Comparison of ENCODE assay signal across 10 cellular contexts in genomic region chr22:47091241-47091691, GRCh38.
DNase-seq lines count a peak whose midpoint lies in the region; ATAC-seq and TF ChIP-seq lines count a peak whose summit lies in the region.
"Had no signal": no experiment of that assay in that cellular context is flagged by ENCODE, and none has a peak within 500 bp of the region (broad histone marks: within the 10 kb centered on the region; RNA-seq: fewer than 3 reads in every experiment).

No MANE protein-coding gene starts in this region.

- CTCF ChIA-PET in activated CD8-positive, alpha-beta memory T cell treated with anti-CD3 and anti-CD28 coated beads, Interleukin-2, amount 10 ng/mL, durations not matched to agents 7 days and 5 days (lab: Charles Lee) = no interaction called here

- peak overlapping the region; percentile 50 for H3K9ac ChIP-seq in adipocyte (ENCODE audit: low read length)
- H3K9ac ChIP-seq in subcutaneous abdominal adipose tissue (ENCODE audit: low read length in 5 of 5) = peak overlapping the region in 2 of 5 donors; percentile 11 to 53

- 33 to 36% (median 35%) methylated on average over 18 to 21 of the region's 21 CpGs for WGBS in psoas muscle, 3 donors

- H3K4me3 Mint-ChIP-seq in activated CD8-positive, alpha-beta memory T cell treated with anti-CD3 and anti-CD28 coated beads, Interleukin-2, amount 10 ng/mL, durations not matched to agents 7 days and 5 days = no peak overlapping the region

- DNase-seq in activated CD8-positive, alpha-beta memory T cell treated with anti-CD3 and anti-CD28 coated beads for 24 hours = peak; percentile 48
- DNase-seq in activated CD8-positive, alpha-beta memory T cell treated with anti-CD3 and anti-CD28 coated beads, Interleukin-2, amount 10 ng/mL, durations not matched to agents 7 days and 5 days = no peak
- peak; percentile 24 for DNase-seq in adipocyte (ENCODE audit: low read depth)
- peak; percentile 52 for DNase-seq in iris pigment epithelial cell (ENCODE audit: low read depth)
- DNase-seq in psoas muscle = no peak
- no peak for DNase-seq in dedifferentiated amniotic fluid mesenchymal stem cell (ENCODE audit: extremely low spot score)
- DNase-seq: NCI-H82 had no signal

- no peaks in the 10 kb centered on the region for H3K27me3 Mint-ChIP-seq in activated CD8-positive, alpha-beta memory T cell treated with anti-CD3 and anti-CD28 coated beads, Interleukin-2, amount 10 ng/mL, durations not matched to agents 7 days and 5 days

- H3K4me1 Mint-ChIP-seq in activated CD8-positive, alpha-beta memory T cell treated with anti-CD3 and anti-CD28 coated beads, Interleukin-2, amount 10 ng/mL, durations not matched to agents 7 days and 5 days = peaks cover 18% of the 10 kb centered on the region

- H3K27ac ChIP-seq in subcutaneous abdominal adipose tissue (ENCODE audit: low read depth, low read length) (no peak overlapping the region), psoas muscle (no peak overlapping the region)

- H3K36me3 ChIP-seq in adipocyte (ENCODE audit: control insufficient read depth, insufficient read depth, low read length, severe bottlenecking) (no peaks in the 10 kb centered on the region), subcutaneous abdominal adipose tissue (ENCODE audit: control insufficient read depth in 5 of 5, insufficient read depth in 5 of 5, low read length in 5 of 5) (no peaks in the 10 kb centered on the region), psoas muscle (ENCODE audit: insufficient read depth in 1 of 2, low read depth in 1 of 2) (no peaks in the 10 kb centered on the region)

- intact Hi-C loops in psoas muscle (cut with DNase I) = no loop called here

- peaks cover 32% of the 10 kb centered on the region for H3K4me1 ChIP-seq in adipocyte (ENCODE audit: control insufficient read depth, insufficient read depth, low read length)
- H3K4me1 ChIP-seq in subcutaneous abdominal adipose tissue (ENCODE audit: control insufficient read depth in 5 of 5, insufficient read depth in 5 of 5, low read length in 5 of 5) = peaks cover 2 to 24% (median 19%) of the 10 kb centered on the region in 5 donors
- no peaks in the 10 kb centered on the region for H3K4me1 ChIP-seq in psoas muscle

- H3K27ac Mint-ChIP-seq in activated CD8-positive, alpha-beta memory T cell treated with anti-CD3 and anti-CD28 coated beads, Interleukin-2, amount 10 ng/mL, durations not matched to agents 7 days and 5 days = no peak overlapping the region

- peaks cover 28% of the 10 kb centered on the region for H3K36me3 Mint-ChIP-seq in activated CD8-positive, alpha-beta memory T cell treated with anti-CD3 and anti-CD28 coated beads, Interleukin-2, amount 10 ng/mL, durations not matched to agents 7 days and 5 days

- H3K9me3 Mint-ChIP-seq in activated CD8-positive, alpha-beta memory T cell treated with anti-CD3 and anti-CD28 coated beads, Interleukin-2, amount 10 ng/mL, durations not matched to agents 7 days and 5 days (ENCODE audit: low read depth) = peaks cover 19% of the 10 kb centered on the region

- H3K4me3 ChIP-seq in adipocyte (ENCODE audit: low read length) (peak overlapping the region; percentile 83), subcutaneous abdominal adipose tissue (ENCODE audit: low read depth in 1 of 5, low read length in 5 of 5) (peak overlapping the region; percentile 44 to 79 (median 58)), psoas muscle (no peak overlapping the region)

- no peak for TF ChIP-seq CTCF in psoas muscle (IDR thresholded peaks at IDR 0.05)

- H3K27me3 ChIP-seq in adipocyte (replicated peaks; ENCODE audit: control insufficient read depth, insufficient read depth, low read length) (no peaks in the 10 kb centered on the region), subcutaneous abdominal adipose tissue (ENCODE audit: control insufficient read depth in 5 of 5, insufficient read depth in 4 of 5, low read length in 5 of 5) (no peaks in the 10 kb centered on the region), psoas muscle (ENCODE audit: insufficient read depth in 3 of 3, low read length in 2 of 3) (no peaks in the 10 kb centered on the region)

- no peak for ATAC-seq in activated CD8-positive, alpha-beta memory T cell treated with anti-CD3 and anti-CD28 coated beads, Interleukin-2, amount 10 ng/mL, durations not matched to agents 7 days and 5 days
- ATAC-seq in psoas muscle = no peak
- no peak for ATAC-seq in GM21367 (IDR thresholded peaks at IDR 0.05; ENCODE audit: unreplicated experiment)
- ATAC-seq: activated CD4-positive, CD25-positive, alpha-beta regulatory T cell treated with anti-CD3 and anti-CD28 coated beads, Interleukin-2, amount 50 U/mL, for 24 hours had no signal

- peaks cover 12% of the 10 kb centered on the region for H3K9me3 ChIP-seq in adipocyte (ENCODE audit: control insufficient read depth, low read length)
- H3K9me3 ChIP-seq in subcutaneous abdominal adipose tissue (ENCODE audit: control insufficient read depth in 5 of 5, low read length in 5 of 5) = peaks cover 0 to 12% (median 0%) of the 10 kb centered on the region in 5 donors
- no peaks in the 10 kb centered on the region for H3K9me3 ChIP-seq in psoas muscle

Comparison
In these comparisons a context has a peak if more than half of its experiments do, and no peak if none do; other contexts are left out.
1. DNase-seq: peak in activated CD8-positive, alpha-beta memory T cell treated with anti-CD3 and anti-CD28 coated beads for 24 hours (single experiment), adipocyte (single experiment) and iris pigment epithelial cell (single experiment); none in activated CD8-positive, alpha-beta memory T cell treated with anti-CD3 and anti-CD28 coated beads, Interleukin-2, amount 10 ng/mL, durations not matched to agents 7 days and 5 days (single experiment), psoas muscle (0 of 2) and dedifferentiated amniotic fluid mesenchymal stem cell (single experiment).